Comparison of ENCODE assay signal across 10 cellular contexts in the genomic region with DNA sequence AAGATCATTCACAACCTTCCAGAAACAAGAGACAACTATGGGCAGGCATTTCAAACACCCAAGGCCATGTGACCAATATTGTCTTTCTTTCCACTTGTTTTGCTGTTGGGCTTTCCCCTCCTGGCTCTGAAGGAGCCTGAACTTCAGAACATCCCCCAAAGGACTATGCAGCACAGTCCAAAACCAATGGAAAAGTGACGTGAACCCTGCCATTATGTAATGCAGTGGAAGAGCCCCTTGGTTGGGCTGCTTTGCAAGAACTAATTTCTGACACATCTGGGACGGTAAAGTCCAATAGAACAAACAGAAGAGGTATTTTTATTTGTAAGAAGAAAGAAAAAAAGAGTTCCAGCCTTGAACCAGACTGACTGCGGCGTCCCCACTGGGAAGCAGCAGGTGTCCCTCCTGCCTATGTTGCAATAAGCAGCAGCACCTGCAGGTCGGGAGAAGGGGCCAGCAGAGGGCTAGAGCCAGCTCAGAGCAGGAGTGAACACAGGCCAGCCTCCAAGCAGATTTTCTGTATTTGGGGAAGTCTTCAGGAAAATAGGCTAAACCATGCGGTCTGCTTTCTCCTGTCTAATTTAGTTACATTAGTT.
A peak's percentile ranks its signal among the peaks of the same experiment; 100 is the strongest.
DNase-seq lines count a peak whose midpoint lies in the region; ATAC-seq and TF ChIP-seq lines count a peak whose summit lies in the region.
"Had no signal": no experiment of that assay in that cellular context is flagged by ENCODE, and none has a peak within 500 bp of the region (broad histone marks: within the 10 kb centered on the region; RNA-seq: fewer than 3 reads in every experiment).

No MANE protein-coding gene starts in this region.

- intact Hi-C loops in PC-9 (cut with micrococcal nuclease; ENCODE audit: unreplicated experiment): loop anchor here (10.0 kb wide), 2 partner anchors 187 to 307 kb away; no protein-coding TSS in a partner anchor

- no peaks in the 10 kb centered on the region for H3K9me3 Mint-ChIP-seq in H9
- H3K9me3 Mint-ChIP-seq: CD4-positive, CD25-positive, alpha-beta regulatory T cell; T-cell had no signal

- DNase-seq in ACHN (peak; percentile 10), H9 (peak; percentile 79), PC-9 (peak in 1 of 2 experiments; percentile 51), iPS-NIHi11 (ENCODE audit: low spot score) (peak; percentile 63), NCI-H446 treated with DMSO at 0.1 percent for 48 hours (lab: John Stamatoyannopoulos, UW) (no peak)
- DNase-seq in effector CD4-positive, alpha-beta T cell: no peak
- DNase-seq: CD4-positive, CD25-positive, alpha-beta regulatory T cell had no signal

- H3K4me3 ChIP-seq in PC-9: no peak overlapping the region

- H3K79me1 ChIP-seq in H9 (ENCODE audit: insufficient read depth, low read depth, low read length, poor library complexity, severe bottlenecking): no peaks in the 10 kb centered on the region

- H3K4ac ChIP-seq in H9 (ENCODE audit: low read depth, low read length): no peak overlapping the region

- H3K36me3 ChIP-seq in PC-9 (ENCODE audit: low read depth): no peaks in the 10 kb centered on the region

- H3K4me3 Mint-ChIP-seq in H9: no peak overlapping the region; a peak in 1 of 5 replicates
- H3K4me3 Mint-ChIP-seq: T-cell had no signal

- no peak overlapping the region for H3K23ac ChIP-seq in H9 (ENCODE audit: insufficient read length, low read depth, low read length)

- no TSS peak for BruUV-seq in PC-9 (replicated peaks; lab: Mats Ljungman, UMichigan)

- H4K5ac ChIP-seq in H9 (ENCODE audit: insufficient read length, low read depth, low read length): no peak overlapping the region

- WGBS in H9 (ENCODE audit: extremely low coverage, insufficient read length, low lambda C conversion rate): no CpG with 5 or more reads among the region's 6 CpGs

- in situ Hi-C loops in ACHN (cut with HindIII; ENCODE audit: low pct_ligation_motif_present, low pct_unique_long_range_greater_than_20kb, low sequenced_read_pairs): no loop called here

- no peak overlapping the region for H3K18ac ChIP-seq in H9 (ENCODE audit: insufficient read length, low read depth, low read length)

- no peak overlapping the region for H3K14ac ChIP-seq in H9 (ENCODE audit: insufficient read depth, low read length)

- H3F3A ChIP-seq in PC-9 (ENCODE audit: insufficient read depth, low read depth): no peaks in the 10 kb centered on the region; the same call in 1 of the 2 replicates

- H4K8ac ChIP-seq in H9 (replicated peaks; ENCODE audit: insufficient read length, low read depth, low read length): no peak overlapping the region

- no peaks in the 10 kb centered on the region for H3K9me2 ChIP-seq in PC-9 (ENCODE audit: insufficient read depth)

- H2BK20ac ChIP-seq in H9 (ENCODE audit: low read depth, low read length, poor library complexity, severe bottlenecking): peak overlapping the region; percentile 6

- H3K23me2 ChIP-seq in H9 (ENCODE audit: insufficient read length, low read depth, low read length, poor library complexity, severe bottlenecking): no peaks in the 10 kb centered on the region

- no peak overlapping the region for H3K9ac ChIP-seq in H9 (ENCODE audit: extremely low read depth, insufficient read length, low read length)

- H4K91ac ChIP-seq in H9 (ENCODE audit: insufficient read length, low read depth, low read length): no peak overlapping the region

- H4K20me1 ChIP-seq in H9 (ENCODE audit: control insufficient read depth, insufficient read depth, insufficient read length) (no peaks in the 10 kb centered on the region), PC-9 (ENCODE audit: insufficient read depth) (no peaks in the 10 kb centered on the region)

- CTCF ChIA-PET in PC-9 (lab: Charles Lee): no interaction called here

- H3T11ph ChIP-seq in H9 (ENCODE audit: low read length): no peak overlapping the region

- H3K4me1 ChIP-seq in H9 (ENCODE audit: insufficient read depth, low read length): peaks cover 3% of the 10 kb centered on the region; the same call in 1 of the 2 replicates
- peaks cover 13% of the 10 kb centered on the region for H3K4me1 ChIP-seq in PC-9 (replicated peaks; ENCODE audit: insufficient read depth)

- peaks cover 0 to 1% (median 0%) of the 10 kb centered on the region in 3 experiments; a peak in 1 of 7 replicates for H3K36me3 Mint-ChIP-seq in H9 (ENCODE audit: insufficient read depth in 1 of 3, low read depth in 3 of 3)
- H3K36me3 Mint-ChIP-seq: CD4-positive, CD25-positive, alpha-beta regulatory T cell; T-cell had no signal

- H2BK12ac ChIP-seq in H9 (ENCODE audit: insufficient read length, low read depth, low read length): no peak overlapping the region

- no peak overlapping the region for H2BK15ac ChIP-seq in H9 (ENCODE audit: low read depth, low read length)

- TF ChIP-seq CTCF in H9 (conservative IDR thresholded peaks at IDR 0.05): peak; percentile 71
- peak; percentile 37; the same call in 1 of the 2 replicates for TF ChIP-seq CTCF in PC-9 (conservative IDR thresholded peaks at IDR 0.05)

- ATAC-seq in GM19035 (IDR thresholded peaks at IDR 0.05; ENCODE audit: unreplicated experiment) (no peak), GM18870 (IDR thresholded peaks at IDR 0.05; ENCODE audit: unreplicated experiment) (no peak)
- ATAC-seq: T-cell had no signal

- no peak overlapping the region for H2BK5ac ChIP-seq in H9 (ENCODE audit: insufficient read length, low read length)

- POLR2A ChIA-PET in PC-9 (lab: Charles Lee; ENCODE audit: unreplicated experiment): no interaction called here

- no peak overlapping the region for H2AFZ ChIP-seq in H9 (ENCODE audit: low read length)
- no peak overlapping the region for H2AFZ ChIP-seq in PC-9

- H3K27ac ChIP-seq in H9 (ENCODE audit: insufficient read length, low read depth, low read length) (no peak overlapping the region), PC-9 (no peak overlapping the region)

- no peak overlapping the region for H2AK5ac ChIP-seq in H9 (ENCODE audit: insufficient read length, low read length)

- H3K4me2 ChIP-seq in H9 (ENCODE audit: insufficient read depth, insufficient read length, low read length) (no peak overlapping the region), PC-9 (no peak overlapping the region)

- H3K79me2 ChIP-seq in H9 (ENCODE audit: insufficient read depth, low read length) (no peaks in the 10 kb centered on the region), PC-9 (ENCODE audit: low read depth) (no peaks in the 10 kb centered on the region)

- H3K4me1 Mint-ChIP-seq in H9: peaks cover 21 to 33% of the 10 kb centered on the region in 2 experiments

- H3K56ac ChIP-seq in H9 (ENCODE audit: insufficient read length, low read depth, low read length): no peak overlapping the region

- H3K9me3 ChIP-seq in H9 (ENCODE audit: control insufficient read depth, low read depth, low read length) (no peaks in the 10 kb centered on the region), PC-9 (ENCODE audit: insufficient read depth, low read depth) (0 out of 2 replicates have a peak, but pooled peaks cover 3% of the 10 kb centered on the region)

- H3K27me3 Mint-ChIP-seq in H9 (ENCODE audit: low read depth): no peaks in the 10 kb centered on the region

- no peaks in the 10 kb centered on the region for H3K27me3 ChIP-seq in H9 (ENCODE audit: insufficient read depth, low read length)
- no peaks in the 10 kb centered on the region for H3K27me3 ChIP-seq in PC-9 (ENCODE audit: insufficient read depth, low read depth)

- no peak overlapping the region for H3K27ac Mint-ChIP-seq in H9
- H3K27ac Mint-ChIP-seq: CD4-positive, CD25-positive, alpha-beta regulatory T cell; T-cell had no signal

- H2BK120ac ChIP-seq in H9 (ENCODE audit: low read depth, low read length, poor library complexity, severe bottlenecking): no peak overlapping the region

Comparison
In these comparisons a context has a peak if more than half of its experiments do, and no peak if none do; other contexts are left out.
1. DNase-seq: peak in ACHN (single experiment), H9 (single experiment) and iPS-NIHi11 (single experiment); none in NCI-H446 treated with DMSO at 0.1 percent for 48 hours (single experiment) and effector CD4-positive, alpha-beta T cell (single experiment).